ENCODE assay signal across 3 cellular contexts in genomic region chr11:83726316-83726715, GRCh38.
A peak's percentile ranks its signal among the peaks of the same experiment; 100 is the strongest.
TF ChIP-seq lines count a peak whose summit lies in the region.

No MANE protein-coding gene starts in this region.

TF ChIP-seq in GM23338, 12 proteins besides CTCF, POLR2A, EP300 and RAD21 (continued from another document and continues in another):
- TF ChIP-seq STAT1 (IDR thresholded peaks at IDR 0.05; ENCODE audit: unreplicated experiment) = no peak
- TF ChIP-seq EZH2 (IDR thresholded peaks at IDR 0.05; ENCODE audit: low read depth, unreplicated experiment) = no peak
- no peak for TF ChIP-seq ZNF462 (CRISPR knock-in tag; IDR thresholded peaks at IDR 0.05)
- no peak for TF ChIP-seq CREB1 (CRISPR knock-in tag; IDR thresholded peaks at IDR 0.05; ENCODE audit: low read depth)
- no peak for TF ChIP-seq POLR2AphosphoS5 (IDR thresholded peaks at IDR 0.05; ENCODE audit: low read depth)

TF ChIP-seq in K562, 482 proteins besides CTCF, POLR2A, EP300 and RAD21 (continued from another document):
- peak; percentile 67 for TF ChIP-seq PKNOX1 (IDR thresholded peaks at IDR 0.05)

TF ChIP-seq in neural cell, 6 proteins besides CTCF, POLR2A, EP300 and RAD21 (continued from another document):
- TF ChIP-seq REST (IDR thresholded peaks at IDR 0.05; ENCODE audit: borderline replicate concordance) (no peak), TAF1 (IDR thresholded peaks at IDR 0.05; ENCODE audit: low read depth) (no peak), EZH2 (IDR thresholded peaks at IDR 0.05; ENCODE audit: borderline replicate concordance, insufficient read depth, low read length, poor library complexity, severe bottlenecking) (no peak), MXI1 (conservative IDR thresholded peaks at IDR 0.05; ENCODE audit: poor library complexity, severe bottlenecking) (no peak)
TF ChIP-seq in neural cell: peak in this region for 0.
